Comparison of ENCODE assay signal across 1 cellular context in genomic region chr19:48881741-48882657, GRCh38.
TF ChIP-seq lines count a peak whose summit lies in the region.

No MANE protein-coding gene starts in this region.

TF ChIP-seq in HepG2, 621 proteins besides CTCF, POLR2A, EP300 and RAD21 (continues in another document):
- TF ChIP-seq ZBTB46 (CRISPR knock-in tag; IDR thresholded peaks at IDR 0.05; ENCODE audit: borderline replicate concordance) (no peak), ZNF101 (CRISPR knock-in tag; IDR thresholded peaks at IDR 0.05; ENCODE audit: borderline replicate concordance, low read depth) (no peak), CEBPB (IDR thresholded peaks at IDR 0.05; ENCODE audit: borderline replicate concordance, low read depth, low read length) (no peak; the same call in 1 of the 2 replicates), PBX3 (CRISPR knock-in tag; IDR thresholded peaks at IDR 0.05; ENCODE audit: borderline replicate concordance) (no peak), RBM22 (optimal IDR thresholded peaks at IDR 0.05; ENCODE audit: low read length) (no peak), SIN3A (IDR thresholded peaks at IDR 0.05; ENCODE audit: borderline replicate concordance, low read depth, low read length) (no peak), MLLT10 (CRISPR knock-in tag; IDR thresholded peaks at IDR 0.05) (no peak), TEAD2 (CRISPR knock-in tag; IDR thresholded peaks at IDR 0.05) (no peak), MIXL1 (CRISPR knock-in tag; IDR thresholded peaks at IDR 0.05) (no peak), SUZ12 (IDR thresholded peaks at IDR 0.05; ENCODE audit: low read depth, low read length) (peak; percentile 77), YEATS4 (CRISPR knock-in tag; IDR thresholded peaks at IDR 0.05; ENCODE audit: borderline replicate concordance) (no peak), SP1 (IDR thresholded peaks at IDR 0.05) (no peak), SP1 (CRISPR knock-in tag; IDR thresholded peaks at IDR 0.05) (no peak), SIX1 (CRISPR knock-in tag; IDR thresholded peaks at IDR 0.05; ENCODE audit: borderline replicate concordance) (no peak), SNAPC4 (CRISPR knock-in tag; IDR thresholded peaks at IDR 0.05) (no peak), ZNF143 (CRISPR knock-in tag; IDR thresholded peaks at IDR 0.05) (peak; percentile 95), HIVEP1 (CRISPR knock-in tag; IDR thresholded peaks at IDR 0.05) (no peak), ZNF362 (CRISPR knock-in tag; IDR thresholded peaks at IDR 0.05; ENCODE audit: borderline replicate concordance) (no peak), MAFF (IDR thresholded peaks at IDR 0.05; ENCODE audit: low read depth, low read length) (no peak), CHD4 (IDR thresholded peaks at IDR 0.05; ENCODE audit: borderline replicate concordance, low read length) (no peak), HNRNPUL1 (IDR thresholded peaks at IDR 0.05; ENCODE audit: low read depth, low read length) (no peak), MAF1 (CRISPR knock-in tag; IDR thresholded peaks at IDR 0.05; ENCODE audit: borderline replicate concordance) (no peak), ONECUT2 (CRISPR knock-in tag; IDR thresholded peaks at IDR 0.05) (no peak), CREM (IDR thresholded peaks at IDR 0.05) (peak; percentile 63; the same call in 1 of the 2 replicates), CREM (CRISPR knock-in tag; IDR thresholded peaks at IDR 0.05) (no peak), ZKSCAN1 (IDR thresholded peaks at IDR 0.05; ENCODE audit: low read length) (no peak), ZNF784 (CRISPR knock-in tag; IDR thresholded peaks at IDR 0.05; ENCODE audit: borderline replicate concordance) (no peak), SRY (CRISPR knock-in tag; IDR thresholded peaks at IDR 0.05) (no peak), HCFC1 (IDR thresholded peaks at IDR 0.05; ENCODE audit: low read depth, low read length) (peak; percentile 88), MED1 (CRISPR knock-in tag; IDR thresholded peaks at IDR 0.05) (no peak), TFAP4 (IDR thresholded peaks at IDR 0.05; ENCODE audit: borderline replicate concordance, low read depth) (no peak), TAF15 (IDR thresholded peaks at IDR 0.05; ENCODE audit: low read depth, low read length, poor library complexity, severe bottlenecking) (no peak), ZNF337 (CRISPR knock-in tag; IDR thresholded peaks at IDR 0.05; ENCODE audit: borderline replicate concordance, low read depth) (no peak), PREB (CRISPR knock-in tag; IDR thresholded peaks at IDR 0.05) (no peak), NR2C2 (CRISPR knock-in tag; IDR thresholded peaks at IDR 0.05; ENCODE audit: borderline replicate concordance) (peak; percentile 43; the same call in 1 of the 2 replicates), ZSCAN22 (CRISPR knock-in tag; IDR thresholded peaks at IDR 0.05) (no peak), ZFP62 (CRISPR knock-in tag; IDR thresholded peaks at IDR 0.05) (no peak), ZNF800 (CRISPR knock-in tag; IDR thresholded peaks at IDR 0.05) (no peak), ZBTB7B (CRISPR knock-in tag; IDR thresholded peaks at IDR 0.05) (no peak), DMAP1 (CRISPR knock-in tag; IDR thresholded peaks at IDR 0.05) (no peak), MYNN (CRISPR knock-in tag; IDR thresholded peaks at IDR 0.05; ENCODE audit: low read depth) (no peak), KMT2A (CRISPR knock-in tag; IDR thresholded peaks at IDR 0.05) (no peak), ZFAT (CRISPR knock-in tag; conservative IDR thresholded peaks at IDR 0.05) (no peak), ZFP1 (CRISPR knock-in tag; IDR thresholded peaks at IDR 0.05) (no peak), ZNF564 (CRISPR knock-in tag; IDR thresholded peaks at IDR 0.05) (no peak), TFDP1 (CRISPR knock-in tag; IDR thresholded peaks at IDR 0.05; ENCODE audit: borderline replicate concordance) (no peak), SNAI1 (CRISPR knock-in tag; IDR thresholded peaks at IDR 0.05; ENCODE audit: borderline replicate concordance) (no peak), PATZ1 (CRISPR knock-in tag; IDR thresholded peaks at IDR 0.05) (no peak), KDM3A (CRISPR knock-in tag; IDR thresholded peaks at IDR 0.05; ENCODE audit: low read depth) (no peak), RORA (CRISPR knock-in tag; IDR thresholded peaks at IDR 0.05) (no peak), ZNF672 (CRISPR knock-in tag; IDR thresholded peaks at IDR 0.05) (no peak), ZNF224 (CRISPR knock-in tag; IDR thresholded peaks at IDR 0.05) (no peak), ZNF674 (CRISPR knock-in tag; IDR thresholded peaks at IDR 0.05; ENCODE audit: low read depth) (no peak)
